In the genomic region with DNA sequence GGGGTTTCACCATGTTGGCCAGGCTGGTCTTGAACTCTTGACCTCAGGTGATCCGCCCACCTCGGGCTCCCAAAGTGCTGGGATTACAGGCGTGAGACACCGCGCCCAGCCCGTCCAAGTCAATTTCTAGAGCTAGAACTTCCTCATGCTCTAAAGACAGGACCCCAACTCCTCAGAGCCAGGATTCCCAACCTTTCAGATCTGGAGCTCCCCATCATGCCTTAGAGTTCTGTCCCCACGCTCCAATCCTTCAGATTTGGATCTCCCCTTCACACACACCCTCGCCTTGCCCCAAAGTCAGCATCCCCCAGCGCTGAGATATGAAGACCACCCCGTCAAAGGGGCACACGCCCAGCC, we compare ENCODE assay signal across 8 cellular contexts. TPM values are rescaled to one million over a fixed set of nuclear protein-coding genes. Genes with fewer than 3 reads are reported as not detected.
A peak's percentile ranks its signal among the peaks of the same experiment; 100 is the strongest.
DNase-seq lines count a peak whose midpoint lies in the region; ATAC-seq and TF ChIP-seq lines count a peak whose summit lies in the region.
"Had no signal": no experiment of that assay in that cellular context is flagged by ENCODE, and none has a peak within 500 bp of the region (broad histone marks: within the 10 kb centered on the region; RNA-seq: fewer than 3 reads in every experiment).

No MANE protein-coding gene starts in this region.

- H3K4me3 Mint-ChIP-seq in HFFc6 (peak overlapping the region; percentile 34; the same call in 1 of the 2 replicates), immature natural killer cell (peak overlapping the region; percentile 87 to 93 (median 89))
- H3K4me3 Mint-ChIP-seq in activated T-helper 17 cell treated with anti-CD3 and anti-CD28 coated beads, Interleukin-2, amount 50 U/mL, for 72 hours: peak overlapping the region; percentile 71
- H3K4me3 Mint-ChIP-seq in stimulated activated effector memory CD8-positive, alpha-beta T cell treated with anti-CD3 and anti-CD28 coated beads, Interleukin-12 subunit alpha, Interleukin-12 subunit beta, amount 100 ng/mL, for 72 hours: peak overlapping the region; percentile 93

- H3K27me3 Mint-ChIP-seq in HFFc6 (ENCODE audit: insufficient read depth): peaks cover 20% of the 10 kb centered on the region
- peaks cover 37% of the 10 kb centered on the region for H3K27me3 Mint-ChIP-seq in activated T-helper 17 cell treated with anti-CD3 and anti-CD28 coated beads, Interleukin-2, amount 50 U/mL, for 72 hours
- H3K27me3 Mint-ChIP-seq in immature natural killer cell (ENCODE audit: low read depth in 3 of 3): peaks cover 10 to 11% (median 10%) of the 10 kb centered on the region in 3 donors

- H3K4me1 Mint-ChIP-seq in HFFc6 (ENCODE audit: low read depth): peaks cover 13% of the 10 kb centered on the region
- H3K4me1 Mint-ChIP-seq in activated T-helper 17 cell treated with anti-CD3 and anti-CD28 coated beads, Interleukin-2, amount 50 U/mL, for 72 hours: peaks cover 4% of the 10 kb centered on the region
- H3K4me1 Mint-ChIP-seq in immature natural killer cell: peaks cover 11 to 14% of the 10 kb centered on the region in 2 donors
- H3K4me1 Mint-ChIP-seq in stimulated activated effector memory CD8-positive, alpha-beta T cell treated with anti-CD3 and anti-CD28 coated beads, Interleukin-12 subunit alpha, Interleukin-12 subunit beta, amount 100 ng/mL, for 72 hours: peaks cover 11% of the 10 kb centered on the region

- no peak for ATAC-seq in activated T-helper 17 cell treated with anti-CD3 and anti-CD28 coated beads, Interleukin-2, amount 50 U/mL, for 72 hours (replicated peaks)
- no peak for ATAC-seq in stimulated activated effector memory CD8-positive, alpha-beta T cell treated with anti-CD3 and anti-CD28 coated beads, Interleukin-12 subunit alpha, Interleukin-12 subunit beta, amount 100 ng/mL, for 72 hours
- ATAC-seq in HG02852 (IDR thresholded peaks at IDR 0.05; ENCODE audit: unreplicated experiment): no peak

- H3K36me3 Mint-ChIP-seq in HFFc6 (ENCODE audit: low read depth) (no peaks in the 10 kb centered on the region), immature natural killer cell (no peaks in the 10 kb centered on the region)
- no peaks in the 10 kb centered on the region for H3K36me3 Mint-ChIP-seq in activated T-helper 17 cell treated with anti-CD3 and anti-CD28 coated beads, Interleukin-2, amount 50 U/mL, for 72 hours (ENCODE audit: low read depth)
- no peaks in the 10 kb centered on the region for H3K36me3 Mint-ChIP-seq in stimulated activated effector memory CD8-positive, alpha-beta T cell treated with anti-CD3 and anti-CD28 coated beads, Interleukin-12 subunit alpha, Interleukin-12 subunit beta, amount 100 ng/mL, for 72 hours

- H3K27ac Mint-ChIP-seq in HFFc6: no peak overlapping the region
- H3K27ac Mint-ChIP-seq in activated T-helper 17 cell treated with anti-CD3 and anti-CD28 coated beads, Interleukin-2, amount 50 U/mL, for 72 hours: peak overlapping the region; percentile 64
- peak overlapping the region in 2 of 6 donors; percentile 41 to 80 for H3K27ac Mint-ChIP-seq in immature natural killer cell
- H3K27ac Mint-ChIP-seq in stimulated activated effector memory CD8-positive, alpha-beta T cell treated with anti-CD3 and anti-CD28 coated beads, Interleukin-12 subunit alpha, Interleukin-12 subunit beta, amount 100 ng/mL, for 72 hours: peak overlapping the region; percentile 95

- H3K9me3 Mint-ChIP-seq in HFFc6: no peaks in the 10 kb centered on the region
- no peaks in the 10 kb centered on the region for H3K9me3 Mint-ChIP-seq in activated T-helper 17 cell treated with anti-CD3 and anti-CD28 coated beads, Interleukin-2, amount 50 U/mL, for 72 hours
- peaks cover 0 to 2% (median 0%) of the 10 kb centered on the region in 6 donors for H3K9me3 Mint-ChIP-seq in immature natural killer cell
- H3K9me3 Mint-ChIP-seq in stimulated activated effector memory CD8-positive, alpha-beta T cell treated with anti-CD3 and anti-CD28 coated beads, Interleukin-12 subunit alpha, Interleukin-12 subunit beta, amount 100 ng/mL, for 72 hours: no peaks in the 10 kb centered on the region

- DNase-seq in HFFc6 (no peak), immature natural killer cell (no peak), GOT3 (lab: John Stamatoyannopoulos, UW) (no peak), T-helper 9 cell (no peak)
- no peak for DNase-seq in stimulated activated effector memory CD8-positive, alpha-beta T cell treated with anti-CD3 and anti-CD28 coated beads, Interleukin-12 subunit alpha, Interleukin-12 subunit beta, amount 100 ng/mL, for 72 hours (ENCODE audit: low spot score in 2 of 2)

- TF ChIP-seq CTCF in HFFc6 (IDR thresholded peaks at IDR 0.05): no peak

RNA-seq across cellular contexts. Expression of a gene that starts 0.4 kb away (rescaled TPM):
- not detected for total RNA-seq in HFFc6 (2021; fragmentation: NEBNext Ultra II Directional; extraction: Animal tissue kit (Norgen Biotek cat#: 25700))
- 1 to 10 TPM in 1 of 2 donors, under 1 TPM in 1; 0.50 to 4.4 TPM for total RNA-seq in activated T-helper 17 cell treated with anti-CD3 and anti-CD28 coated beads, Interleukin-2, amount 50 U/mL, for 72 hours
- not detected for polyA plus RNA-seq in immature natural killer cell
- total RNA-seq: myocyte had no signal

RNA-seq across cellular contexts. Expression of a gene that starts 0.5 kb away (rescaled TPM):
- not detected for total RNA-seq in HFFc6 (2021; fragmentation: NEBNext Ultra II Directional; extraction: Animal tissue kit (Norgen Biotek cat#: 25700))
- 1 to 10 TPM in 1 of 2 donors, not detected in 1; 1.6 TPM for total RNA-seq in activated T-helper 17 cell treated with anti-CD3 and anti-CD28 coated beads, Interleukin-2, amount 50 U/mL, for 72 hours
- not detected for polyA plus RNA-seq in immature natural killer cell
- total RNA-seq: myocyte had no signal

RNA-seq across cellular contexts. Expression of a gene that starts 46.8 kb away (rescaled TPM):
- total RNA-seq in HFFc6 (2021; fragmentation: NEBNext Ultra II Directional; extraction: Animal tissue kit (Norgen Biotek cat#: 25700)): 10 to 100 TPM in 5 of 6 experiments, 1 to 10 TPM in 1; 8.6 to 14.1 (median 13.0) TPM
- total RNA-seq in activated T-helper 17 cell treated with anti-CD3 and anti-CD28 coated beads, Interleukin-2, amount 50 U/mL, for 72 hours: 10 to 100 TPM in 1 of 2 donors, 1 to 10 TPM in 1; 6.4 to 29.0 TPM
- polyA plus RNA-seq in immature natural killer cell: 1 to 10 TPM; 3.7 to 8.1 (median 5.3) TPM

Comparison
In these comparisons a context has a peak if more than half of its experiments do, and no peak if none do; other contexts are left out.
1. H3K4me3 Mint-ChIP-seq: peak in every context shown above with its lines; median percentile 93 in stimulated activated effector memory CD8-positive, alpha-beta T cell treated with anti-CD3 and anti-CD28 coated beads, Interleukin-12 subunit alpha, Interleukin-12 subunit beta, amount 100 ng/mL, for 72 hours; 89 in immature natural killer cell; 71 in activated T-helper 17 cell treated with anti-CD3 and anti-CD28 coated beads, Interleukin-2, amount 50 U/mL, for 72 hours; 34 in HFFc6.